In the genomic region with DNA sequence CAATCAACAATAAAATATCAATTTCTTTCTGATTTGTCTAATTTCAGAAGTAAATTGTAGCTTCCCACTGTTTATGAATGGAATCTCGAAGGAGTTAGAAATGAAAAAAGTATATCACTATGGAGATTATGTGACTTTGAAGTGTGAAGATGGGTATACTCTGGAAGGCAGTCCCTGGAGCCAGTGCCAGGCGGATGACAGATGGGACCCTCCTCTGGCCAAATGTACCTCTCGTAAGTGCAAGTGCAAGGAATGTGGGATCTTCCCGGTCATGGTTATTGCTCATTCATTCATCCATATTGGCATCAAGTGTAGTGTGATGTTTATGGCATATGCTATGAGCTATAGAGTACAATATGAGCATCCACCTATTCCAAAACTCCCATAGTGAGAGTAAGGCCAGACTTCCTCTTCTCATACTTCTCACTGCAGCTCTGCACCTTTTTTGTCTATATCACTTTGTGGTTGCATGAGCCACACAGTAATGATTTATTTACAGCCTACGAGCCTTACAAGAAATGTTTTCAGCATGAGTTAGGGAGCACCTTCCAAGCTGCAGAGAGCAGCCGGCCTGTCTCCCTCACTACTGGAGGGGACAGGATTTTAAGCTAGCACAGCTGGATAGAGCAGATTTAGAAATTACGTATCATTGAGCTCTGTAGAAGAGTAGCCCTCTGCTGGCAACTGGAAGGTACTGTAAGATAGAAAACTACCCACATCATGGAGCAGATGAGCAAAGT, we compare ENCODE assay signal across 8 cellular contexts. TPM values are rescaled to one million over a fixed set of nuclear protein-coding genes. Genes with fewer than 3 reads are reported as not detected.
DNase-seq lines count a peak whose midpoint lies in the region; ATAC-seq and TF ChIP-seq lines count a peak whose summit lies in the region.

No MANE protein-coding gene starts in this region.

- no peak overlapping the region for H3K27ac ChIP-seq in left ventricle myocardium inferior (replicated peaks)

- no peaks in the 10 kb centered on the region for H3K9me3 Mint-ChIP-seq in activated T-cell treated with anti-CD3 and anti-CD28 coated beads, Interleukin-2, amount 50 U/mL, for 72 hours
- H3K9me3 Mint-ChIP-seq in activated T-helper 1 cell treated with anti-CD3 and anti-CD28 coated beads, Interleukin-12 subunit alpha, Interleukin-12 subunit beta, Interleukin-2, Interleukin-4 antibody, amounts not matched to agents 30 ng/mL and 10 ng/mL and 1 ng/mL, durations not matched to agents 14 hours and 24 hours and 36 hours = no peaks in the 10 kb centered on the region

- no peak overlapping the region for H3K4me3 ChIP-seq in left ventricle myocardium inferior
- no peak overlapping the region for H3K4me3 ChIP-seq in retinal pigment epithelial cell (ENCODE audit: low read length)

- no peaks in the 10 kb centered on the region for H3K27me3 Mint-ChIP-seq in activated T-cell treated with anti-CD3 and anti-CD28 coated beads, Interleukin-2, amount 50 U/mL, for 72 hours (ENCODE audit: low read depth)
- peaks cover 20% of the 10 kb centered on the region for H3K27me3 Mint-ChIP-seq in activated T-helper 1 cell treated with anti-CD3 and anti-CD28 coated beads, Interleukin-12 subunit alpha, Interleukin-12 subunit beta, Interleukin-2, Interleukin-4 antibody, amounts not matched to agents 30 ng/mL and 10 ng/mL and 1 ng/mL, durations not matched to agents 14 hours and 24 hours and 36 hours (ENCODE audit: insufficient read depth)

- H3K4me3 Mint-ChIP-seq in activated T-cell treated with anti-CD3 and anti-CD28 coated beads, Interleukin-2, amount 50 U/mL, for 72 hours = no peak overlapping the region
- H3K4me3 Mint-ChIP-seq in activated T-helper 1 cell treated with anti-CD3 and anti-CD28 coated beads, Interleukin-12 subunit alpha, Interleukin-12 subunit beta, Interleukin-2, Interleukin-4 antibody, amounts not matched to agents 30 ng/mL and 10 ng/mL and 1 ng/mL, durations not matched to agents 14 hours and 24 hours and 36 hours = no peak overlapping the region

- H3K36me3 ChIP-seq in left ventricle myocardium inferior = no peaks in the 10 kb centered on the region

- H3K27me3 ChIP-seq in left ventricle myocardium inferior (ENCODE audit: low read depth) = peaks cover 15% of the 10 kb centered on the region

- intact Hi-C loops in left ventricle myocardium inferior (cut with micrococcal nuclease) = no loop called here
- intact Hi-C loops in activated T-helper 1 cell treated with anti-CD3 and anti-CD28 coated beads, Interleukin-12 subunit alpha, Interleukin-12 subunit beta, Interleukin-2, Interleukin-4 antibody, amounts not matched to agents 30 ng/mL and 10 ng/mL and 1 ng/mL, durations not matched to agents 14 hours and 24 hours and 36 hours (cut with micrococcal nuclease) = loop anchor here (2.0 kb wide), 1 partner anchor 79 kb away; no protein-coding TSS in a partner anchor

- H3K27ac Mint-ChIP-seq in activated T-cell treated with anti-CD3 and anti-CD28 coated beads, Interleukin-2, amount 50 U/mL, for 72 hours = no peak overlapping the region
- H3K27ac Mint-ChIP-seq in activated T-helper 1 cell treated with anti-CD3 and anti-CD28 coated beads, Interleukin-12 subunit alpha, Interleukin-12 subunit beta, Interleukin-2, Interleukin-4 antibody, amounts not matched to agents 30 ng/mL and 10 ng/mL and 1 ng/mL, durations not matched to agents 14 hours and 24 hours and 36 hours = no peak overlapping the region

- ATAC-seq in GM19025 (IDR thresholded peaks at IDR 0.05; ENCODE audit: low read depth, unreplicated experiment) (peak; percentile 74), HG03139 (IDR thresholded peaks at IDR 0.05; ENCODE audit: unreplicated experiment) (peak; percentile 99)
- ATAC-seq in activated T-cell treated with anti-CD3 and anti-CD28 coated beads, Interleukin-2, amount 50 U/mL, for 72 hours (replicated peaks in 1 of 2) = peak; percentile 71 to 75

- no peaks in the 10 kb centered on the region for H3K36me3 Mint-ChIP-seq in activated T-cell treated with anti-CD3 and anti-CD28 coated beads, Interleukin-2, amount 50 U/mL, for 72 hours (ENCODE audit: insufficient read depth in 2 of 2)
- H3K36me3 Mint-ChIP-seq in activated T-helper 1 cell treated with anti-CD3 and anti-CD28 coated beads, Interleukin-12 subunit alpha, Interleukin-12 subunit beta, Interleukin-2, Interleukin-4 antibody, amounts not matched to agents 30 ng/mL and 10 ng/mL and 1 ng/mL, durations not matched to agents 14 hours and 24 hours and 36 hours (ENCODE audit: low read depth) = no peaks in the 10 kb centered on the region

- DNase-seq in DMS53 treated with DMSO at 0.1 percent for 48 hours (lab: John Stamatoyannopoulos, UW; ENCODE audit: unreplicated experiment) (peak; percentile 68), NCI-H2227 treated with DMSO at 0.1 percent for 48 hours (lab: John Stamatoyannopoulos, UW) (peak; percentile 9), left ventricle myocardium inferior (no peak), retinal pigment epithelial cell (ENCODE audit: low read depth) (no peak)
- peak; percentile 3 to 24 for DNase-seq in activated T-cell treated with anti-CD3 and anti-CD28 coated beads, Interleukin-2, amount 50 U/mL, for 72 hours
- no peak for DNase-seq in activated T-helper 1 cell treated with anti-CD3 and anti-CD28 coated beads, Interleukin-12 subunit alpha, Interleukin-12 subunit beta, Interleukin-2, Interleukin-4 antibody, amounts not matched to agents 30 ng/mL and 10 ng/mL and 1 ng/mL, durations not matched to agents 14 hours and 24 hours and 36 hours (ENCODE audit: low spot score)

- TF ChIP-seq CTCF in left ventricle myocardium inferior (IDR thresholded peaks at IDR 0.05; ENCODE audit: borderline replicate concordance) (peak; percentile 83), retinal pigment epithelial cell (conservative IDR thresholded peaks at IDR 0.05; ENCODE audit: low read depth, low read length) (peak; percentile 79)

- no peaks in the 10 kb centered on the region for H3K9me3 ChIP-seq in left ventricle myocardium inferior (replicated peaks)

- H3K4me1 ChIP-seq in left ventricle myocardium inferior = no peaks in the 10 kb centered on the region

- H3K4me1 Mint-ChIP-seq in activated T-cell treated with anti-CD3 and anti-CD28 coated beads, Interleukin-2, amount 50 U/mL, for 72 hours (ENCODE audit: low read depth) = peaks cover 8% of the 10 kb centered on the region
- H3K4me1 Mint-ChIP-seq in activated T-helper 1 cell treated with anti-CD3 and anti-CD28 coated beads, Interleukin-12 subunit alpha, Interleukin-12 subunit beta, Interleukin-2, Interleukin-4 antibody, amounts not matched to agents 30 ng/mL and 10 ng/mL and 1 ng/mL, durations not matched to agents 14 hours and 24 hours and 36 hours (ENCODE audit: low read depth) = no peaks in the 10 kb centered on the region

RNA-seq across cellular contexts. Expression of a gene that starts 24.9 kb away (rescaled TPM):
- total RNA-seq in activated T-cell treated with anti-CD3 and anti-CD28 coated beads, Interleukin-2, amount 50 U/mL, for 72 hours = under 1 TPM in 1 of 2 donors, not detected in 1; 0.19 TPM
- total RNA-seq in left ventricle myocardium inferior = not detected
- total RNA-seq in activated T-helper 1 cell treated with anti-CD3 and anti-CD28 coated beads, Interleukin-12 subunit alpha, Interleukin-12 subunit beta, Interleukin-2, Interleukin-4 antibody, amounts not matched to agents 30 ng/mL and 10 ng/mL and 1 ng/mL, durations not matched to agents 14 hours and 24 hours and 36 hours = not detected in 2 replicates

Comparison
In these comparisons a context has a peak if more than half of its experiments do, and no peak if none do; other contexts are left out.
1. DNase-seq: peak in DMS53 treated with DMSO at 0.1 percent for 48 hours (single experiment), NCI-H2227 treated with DMSO at 0.1 percent for 48 hours (single experiment) and activated T-cell treated with anti-CD3 and anti-CD28 coated beads, Interleukin-2, amount 50 U/mL, for 72 hours (2 of 2); none in left ventricle myocardium inferior (single experiment), retinal pigment epithelial cell (single experiment) and activated T-helper 1 cell treated with anti-CD3 and anti-CD28 coated beads, Interleukin-12 subunit alpha, Interleukin-12 subunit beta, Interleukin-2, Interleukin-4 antibody, amounts not matched to agents 30 ng/mL and 10 ng/mL and 1 ng/mL, durations not matched to agents 14 hours and 24 hours and 36 hours (single experiment).
2. Peak in every context shown above with its lines, with median percentiles within 50 percentile points of each other: ATAC-seq.